Comparison of ENCODE assay signal across 12 cellular contexts in the genomic region with DNA sequence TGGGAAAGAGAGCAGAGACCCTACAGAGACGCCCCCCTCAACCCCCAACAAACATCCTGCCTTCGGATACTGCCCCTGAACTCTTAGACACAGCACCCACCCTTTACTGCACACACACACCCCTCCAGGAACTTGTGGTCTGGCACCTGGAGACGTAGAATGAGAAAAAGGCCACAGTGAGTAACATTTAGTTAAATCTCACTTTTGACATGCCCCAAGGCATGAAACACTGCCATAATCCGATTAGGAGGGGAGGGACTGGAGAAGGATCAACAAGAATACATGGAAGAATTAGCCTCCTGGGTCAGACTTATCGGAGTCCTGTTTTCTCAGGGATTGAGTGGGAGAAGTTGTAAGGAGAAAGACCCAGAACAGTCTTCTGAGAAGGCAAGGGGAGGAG. TPM values are rescaled to one million over a fixed set of nuclear protein-coding genes. Genes with fewer than 3 reads are reported as not detected.
A peak's percentile ranks its signal among the peaks of the same experiment; 100 is the strongest.
DNase-seq lines count a peak whose midpoint lies in the region; ATAC-seq and TF ChIP-seq lines count a peak whose summit lies in the region.
"Had no signal": no experiment of that assay in that cellular context is flagged by ENCODE, and none has a peak within 500 bp of the region (broad histone marks: within the 10 kb centered on the region; RNA-seq: fewer than 3 reads in every experiment).

No MANE protein-coding gene starts in this region.

- no TSS peak for BruUV-seq in HCT116 (replicated peaks; lab: Mats Ljungman, UMichigan)

- no peak for DNase-seq in HCT116 (ENCODE audit: low read depth, low spot score)
- DNase-seq in NT2/D1 (ENCODE audit: low read depth, low spot score), result no peak
- peak; percentile 21 for DNase-seq in fibroblast of mammary gland (ENCODE audit: low read depth)
- no peak for DNase-seq in progenitor cell of endocrine pancreas (ENCODE audit: low spot score, unreplicated experiment)
- no peak for DNase-seq in SKM-1 (lab: John Stamatoyannopoulos, UW; ENCODE audit: unreplicated experiment)
- DNase-seq in testis, result no peak
- DNase-seq in upper lobe of left lung, result no peak

- H3K79me2 ChIP-seq in HCT116 (ENCODE audit: insufficient read depth, low read length), result no peaks in the 10 kb centered on the region

- POLR2A ChIA-PET in HCT116 (lab: Charles Lee), result no interaction called here

- H3K27me3 Mint-ChIP-seq in progenitor cell of endocrine pancreas, result peaks cover 57% of the 10 kb centered on the region

- H3K4me3 Mint-ChIP-seq in progenitor cell of endocrine pancreas (ENCODE audit: low read depth), result peak overlapping the region; percentile 78

- 2 to 9% methylated on average over 5 of the region's 5 CpGs for WGBS in testis, 2 donors
- 16 to 19% methylated on average over 5 of the region's 5 CpGs for WGBS in upper lobe of left lung, 2 donors

- H3K4me3 ChIP-seq in HCT116 (replicated peaks in 1 of 2; ENCODE audit: low read depth in 1 of 2, low read length in 2 of 2) (peak overlapping the region; percentile 2 to 42; a peak in 2 of 4 replicates), NT2/D1 (ENCODE audit: insufficient read length, low read depth) (peak overlapping the region; percentile 31), fibroblast of mammary gland (ENCODE audit: control insufficient read depth, low read depth, low read length) (no peak overlapping the region), testis (peak overlapping the region in 1 of 2 donors; percentile 35), upper lobe of left lung (no peak overlapping the region)
- H3K4me3 ChIP-seq: adrenal gland, left ventricle myocardium inferior, suprapubic skin had no signal

- intact Hi-C loops in HCT116 (cut with micrococcal nuclease) (no loop called here), testis (cut with DNase I; ENCODE audit: low total_unique reads) (no loop called here)

- no peak for TF ChIP-seq EP300 in upper lobe of left lung (IDR thresholded peaks at IDR 0.05)

- H3K27ac ChIP-seq in HCT116 (ENCODE audit: low read depth, low read length) (no peak overlapping the region), testis (no peak overlapping the region), upper lobe of left lung (no peak overlapping the region)
- H3K27ac ChIP-seq: left ventricle myocardium inferior, suprapubic skin had no signal

- H3K4me1 Mint-ChIP-seq in progenitor cell of endocrine pancreas (ENCODE audit: low read depth), result peaks cover 20% of the 10 kb centered on the region

- H3K9me2 ChIP-seq in HCT116 (ENCODE audit: insufficient read depth), result no peaks in the 10 kb centered on the region

- TF ChIP-seq RAD21 in HCT116 (IDR thresholded peaks at IDR 0.05; ENCODE audit: low read depth), result no peak

- RAD21 ChIA-PET in HCT116 (lab: Charles Lee; ENCODE audit: low non-redundant PET in 1 of 2, low total read pairs in 2 of 2, uncharacterized antibody in 2 of 2, unreplicated experiment in 2 of 2), result no interaction called here

- H4K20me1 ChIP-seq in HCT116 (ENCODE audit: insufficient read depth), result no peaks in the 10 kb centered on the region

- CTCF ChIA-PET in HCT116 (lab: Charles Lee), result interaction anchor here (0.8 to 1.0 kb wide), 3 partner anchors 10 to 65 kb away, joined by 3 to 4 read pairs (median 4); no protein-coding TSS in a partner anchor

- peak overlapping the region; percentile 4 for H2AFZ ChIP-seq in HCT116 (ENCODE audit: low read depth, low read length, poor library complexity, severe bottlenecking)

- H3K36me3 Mint-ChIP-seq in progenitor cell of endocrine pancreas (ENCODE audit: insufficient read depth), result no peaks in the 10 kb centered on the region

- H3K9me3 Mint-ChIP-seq in progenitor cell of endocrine pancreas (ENCODE audit: low read depth), result no peaks in the 10 kb centered on the region

- H3K36me3 ChIP-seq in HCT116 (ENCODE audit: control insufficient read depth in 1 of 2, insufficient read depth in 2 of 2, low read length in 2 of 2) (no peaks in the 10 kb centered on the region), NT2/D1 (ENCODE audit: insufficient read depth, insufficient read length, low read length) (no peaks in the 10 kb centered on the region), testis (ENCODE audit: low read depth, missing control alignments) (no peaks in the 10 kb centered on the region), upper lobe of left lung (no peaks in the 10 kb centered on the region)
- H3K36me3 ChIP-seq: adrenal gland, left ventricle myocardium inferior, suprapubic skin had no signal

- H3K27me3 ChIP-seq in HCT116 (ENCODE audit: insufficient read depth, low read length), result peaks cover 11% of the 10 kb centered on the region; the same call in 1 of the 2 replicates
- H3K27me3 ChIP-seq in NT2/D1 (ENCODE audit: insufficient read depth, insufficient read length), result peaks cover 42% of the 10 kb centered on the region
- no peaks in the 10 kb centered on the region for H3K27me3 ChIP-seq in testis
- H3K27me3 ChIP-seq in upper lobe of left lung, result peaks cover 0 to 58% (median 35%) of the 10 kb centered on the region in 4 donors

- peak overlapping the region; percentile 90 for H3K27ac Mint-ChIP-seq in progenitor cell of endocrine pancreas

- H3K4me2 ChIP-seq in HCT116 (ENCODE audit: low read length), result peak overlapping the region; percentile 66

- ATAC-seq in HCT116, result no peak
- ATAC-seq in upper lobe of left lung (ENCODE audit: low FRiP score in 2 of 2), result no peak

- no peaks in the 10 kb centered on the region for H3K9me3 ChIP-seq in HCT116 (ENCODE audit: control insufficient read depth in 1 of 2, insufficient read depth in 1 of 2, low read depth in 1 of 2, low read length in 2 of 2)
- no peaks in the 10 kb centered on the region for H3K9me3 ChIP-seq in NT2/D1 (ENCODE audit: insufficient read depth, low read length)
- no peaks in the 10 kb centered on the region for H3K9me3 ChIP-seq in testis
- H3K9me3 ChIP-seq in upper lobe of left lung, result no peaks in the 10 kb centered on the region
- H3K9me3 ChIP-seq: adrenal gland, left ventricle myocardium inferior, suprapubic skin had no signal

- no peak overlapping the region for H3K9ac ChIP-seq in HCT116 (ENCODE audit: low read length)
- peak overlapping the region; percentile 46 for H3K9ac ChIP-seq in NT2/D1 (ENCODE audit: insufficient read length, low read depth)

- TF ChIP-seq CTCF in HCT116 (IDR thresholded peaks at IDR 0.05 in 2 of 3, conservative IDR thresholded peaks at IDR 0.05 in 1 of 3; ENCODE audit: borderline replicate concordance in 1 of 3, insufficient read depth in 1 of 3, low read depth in 2 of 3, low read length in 2 of 3) (no peak), fibroblast of mammary gland (conservative IDR thresholded peaks at IDR 0.05; ENCODE audit: control insufficient read depth, insufficient read depth, low read depth, low read length) (no peak), progenitor cell of endocrine pancreas (IDR thresholded peaks at IDR 0.05; ENCODE audit: unreplicated experiment) (no peak), testis (IDR thresholded peaks at IDR 0.05) (no peak), upper lobe of left lung (IDR thresholded peaks at IDR 0.05) (no peak)

- peaks cover 0 to 31% of the 10 kb centered on the region in 2 experiments; a peak in 2 of 4 replicates for H3K4me1 ChIP-seq in HCT116 (ENCODE audit: control insufficient read depth in 1 of 2, insufficient read depth in 2 of 2, low read length in 2 of 2)
- H3K4me1 ChIP-seq in NT2/D1 (ENCODE audit: insufficient read depth, insufficient read length), result peaks cover 18% of the 10 kb centered on the region
- H3K4me1 ChIP-seq in testis, result no peaks in the 10 kb centered on the region
- H3K4me1 ChIP-seq in upper lobe of left lung, result peaks cover 14 to 28% (median 20%) of the 10 kb centered on the region in 4 donors

- TF ChIP-seq POLR2A in HCT116 (IDR thresholded peaks at IDR 0.05; ENCODE audit: borderline replicate concordance, extremely low read depth, insufficient read depth, insufficient read length) (no peak), testis (IDR thresholded peaks at IDR 0.05) (no peak), upper lobe of left lung (IDR thresholded peaks at IDR 0.05) (no peak)

TF ChIP-seq in HCT116, 20 proteins besides CTCF, POLR2A, EP300 and RAD21 (continues in another document):
- TF ChIP-seq, protein P1, sequence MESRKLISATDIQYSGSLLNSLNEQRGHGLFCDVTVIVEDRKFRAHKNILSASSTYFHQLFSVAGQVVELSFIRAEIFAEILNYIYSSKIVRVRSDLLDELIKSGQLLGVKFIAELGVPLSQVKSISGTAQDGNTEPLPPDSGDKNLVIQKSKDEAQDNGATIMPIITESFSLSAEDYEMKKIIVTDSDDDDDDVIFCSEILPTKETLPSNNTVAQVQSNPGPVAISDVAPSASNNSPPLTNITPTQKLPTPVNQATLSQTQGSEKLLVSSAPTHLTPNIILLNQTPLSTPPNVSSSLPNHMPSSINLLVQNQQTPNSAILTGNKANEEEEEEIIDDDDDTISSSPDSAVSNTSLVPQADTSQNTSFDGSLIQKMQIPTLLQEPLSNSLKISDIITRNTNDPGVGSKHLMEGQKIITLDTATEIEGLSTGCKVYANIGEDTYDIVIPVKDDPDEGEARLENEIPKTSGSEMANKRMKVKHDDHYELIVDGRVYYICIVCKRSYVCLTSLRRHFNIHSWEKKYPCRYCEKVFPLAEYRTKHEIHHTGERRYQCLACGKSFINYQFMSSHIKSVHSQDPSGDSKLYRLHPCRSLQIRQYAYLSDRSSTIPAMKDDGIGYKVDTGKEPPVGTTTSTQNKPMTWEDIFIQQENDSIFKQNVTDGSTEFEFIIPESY (IDR thresholded peaks at IDR 0.05; ENCODE audit: extremely low read depth, insufficient replicate concordance, low read length), result no peak

RNA-seq across cellular contexts. Expression of a gene that starts 4.1 kb away (rescaled TPM):
- total RNA-seq in HCT116 (2021; ENCODE audit: unreplicated experiment) (0.44 TPM), progenitor cell of endocrine pancreas (5.1 and 6.2 TPM in 2 replicates), testis (1 to 10 TPM; 1.2 to 1.6 TPM), upper lobe of left lung (not detected)
- polyA plus RNA-seq in HCT116 (2012), result 0.84 and 0.96 TPM in 2 replicates
- polyA plus RNA-seq in testis (ENCODE audit: insufficient read depth, low read depth, low replicate concordance), result 0.83 TPM
- total RNA-seq: dermis microvascular lymphatic vessel endothelial cell; left ventricle myocardium inferior; suprapubic skin; T-helper 1 cell treated with Interleukin-12 subunit alpha and Interleukin-12 subunit beta and Interleukin-4 antibody, amounts not matched to agents 30 ng/mL and 1 ng/mL, for 36 hours had no signal

RNA-seq across cellular contexts. Expression of a gene that starts 21.4 kb away (rescaled TPM):
- total RNA-seq in HCT116 (2021; ENCODE audit: unreplicated experiment), result not detected
- not detected in 2 replicates for polyA plus RNA-seq in HCT116 (2012)
- 13.5 and 15.6 TPM in 2 replicates for total RNA-seq in progenitor cell of endocrine pancreas
- total RNA-seq in testis, result not detected
- polyA plus RNA-seq in testis (ENCODE audit: insufficient read depth, low read depth, low replicate concordance), result not detected
- total RNA-seq in upper lobe of left lung, result not detected
- total RNA-seq: dermis microvascular lymphatic vessel endothelial cell; left ventricle myocardium inferior; suprapubic skin; T-helper 1 cell treated with Interleukin-12 subunit alpha and Interleukin-12 subunit beta and Interleukin-4 antibody, amounts not matched to agents 30 ng/mL and 1 ng/mL, for 36 hours had no signal

RNA-seq across cellular contexts. Expression of a gene that starts 29.6 kb away (rescaled TPM):
- total RNA-seq in HCT116 (2021; ENCODE audit: unreplicated experiment), result not detected
- polyA plus RNA-seq in HCT116 (2012), result not detected in 2 replicates
- total RNA-seq in progenitor cell of endocrine pancreas, result 24.4 and 30.1 TPM in 2 replicates
- total RNA-seq in testis, result 1 to 10 TPM in 1 of 2 donors, under 1 TPM in 1; 0.56 to 2.9 TPM
- polyA plus RNA-seq in testis (ENCODE audit: insufficient read depth, low read depth, low replicate concordance), result 2.7 TPM
- total RNA-seq in upper lobe of left lung, result not detected
- total RNA-seq: dermis microvascular lymphatic vessel endothelial cell; left ventricle myocardium inferior; suprapubic skin; T-helper 1 cell treated with Interleukin-12 subunit alpha and Interleukin-12 subunit beta and Interleukin-4 antibody, amounts not matched to agents 30 ng/mL and 1 ng/mL, for 36 hours had no signal

Comparison
In these comparisons a context has a peak if more than half of its experiments do, and no peak if none do; other contexts are left out.
1. H3K4me3 ChIP-seq: peak in HCT116 (2 of 2) and NT2/D1 (single experiment); none in fibroblast of mammary gland (single experiment) and upper lobe of left lung (0 of 4).
2. RNA of a gene that starts 21.4 kb away (total RNA-seq): 13.5 to 15.6 TPM in progenitor cell of endocrine pancreas; not detected in testis, not detected in HCT116 (single experiment) and not detected in upper lobe of left lung; every median in the first group is over 10 times any median in the second.